In genomic region chr22:19875061-19875530, GRCh38 we compare ENCODE assay signal across 11 cellular contexts. TPM values are rescaled to one million over a fixed set of nuclear protein-coding genes. Genes with fewer than 3 reads are reported as not detected.
DNase-seq lines count a peak whose midpoint lies in the region; ATAC-seq lines count a peak whose summit lies in the region.
"Had no signal": no experiment of that assay in that cellular context is flagged by ENCODE, and none has a peak within 500 bp of the region (broad histone marks: within the 10 kb centered on the region; RNA-seq: fewer than 3 reads in every experiment).

No MANE protein-coding gene starts in this region.

- H3K9me3 ChIP-seq in SJCRH30 (replicated peaks) = no peaks in the 10 kb centered on the region
- H3K9me3 ChIP-seq: stomach had no signal

- DNase-seq in D341Med (ENCODE audit: low spot score) = peak; percentile 18
- no peak for DNase-seq in SJCRH30
- DNase-seq in left ventricle myocardium superior = peak; percentile 26
- peak; percentile 56 for DNase-seq in sciatic nerve (ENCODE audit: low spot score)
- no peak for DNase-seq in H7
- DNase-seq in hippocampal formation (lab: John Stamatoyannopoulos, UW) = no peak
- DNase-seq: activated T-cell treated with anti-CD3 and anti-CD28 coated beads, Interleukin-2, amount 50 U/mL, for 4 hours; NCI-H2029 treated with DMSO at 0.1 percent for 48 hours had no signal

- H3K4me3 ChIP-seq in SJCRH30 (no peak overlapping the region), H7 (ENCODE audit: insufficient read depth, low read depth, low read length) (no peak overlapping the region)
- H3K4me3 ChIP-seq: SK-N-MC, stomach had no signal

- intact Hi-C loops in left ventricle myocardium superior (cut with micrococcal nuclease) (no loop called here), sciatic nerve (cut with DNase I) (no loop called here)

- H3K27me3 ChIP-seq in SJCRH30 = no peaks in the 10 kb centered on the region
- H3K27me3 ChIP-seq in H7 (ENCODE audit: control insufficient read depth, insufficient read depth, low read length) = no peaks in the 10 kb centered on the region
- H3K27me3 ChIP-seq: stomach had no signal

- peaks cover 62% of the 10 kb centered on the region for H3K4me1 ChIP-seq in SJCRH30

- H3K36me3 ChIP-seq in SJCRH30 (no peaks in the 10 kb centered on the region), H7 (replicated peaks; ENCODE audit: control insufficient read depth, insufficient read depth, low read length) (no peaks in the 10 kb centered on the region)

- ATAC-seq in left ventricle myocardium superior = no peak
- ATAC-seq in sciatic nerve = no peak
- ATAC-seq in GM18511 (IDR thresholded peaks at IDR 0.05; ENCODE audit: unreplicated experiment) = no peak

- peak overlapping the region; percentile 31; the same call in 1 of the 2 replicates for H3K27ac ChIP-seq in SJCRH30
- H3K27ac ChIP-seq: SK-N-MC, stomach had no signal

RNA-seq across cellular contexts. Expression of gene GNB1L, which starts 20.4 kb away (rescaled TPM):
- total RNA-seq in SJCRH30 (2014; rRNA removed; shearing (Covaris generic)) = 12.3 and 12.6 TPM in 2 replicates
- total RNA-seq in left ventricle myocardium superior = 3.4 TPM
- 6.2 TPM for total RNA-seq in sciatic nerve
- total RNA-seq in H7 (2014; rRNA removed; shearing (Covaris generic)) = 31.4 and 38.2 TPM in 2 replicates

RNA-seq across cellular contexts. Expression of gene RTL10, which starts 20.4 kb away (rescaled TPM):
- 16.2 and 19.1 TPM in 2 replicates for total RNA-seq in SJCRH30 (2014; rRNA removed; shearing (Covaris generic))
- total RNA-seq in left ventricle myocardium superior (8.0 TPM), sciatic nerve (22.9 TPM)
- total RNA-seq in H7 (2014; rRNA removed; shearing (Covaris generic)) = 12.3 and 12.7 TPM in 2 replicates

Comparison
In these comparisons a context has a peak if more than half of its experiments do, and no peak if none do; other contexts are left out.
1. DNase-seq: peak in D341Med (single experiment), left ventricle myocardium superior (single experiment) and sciatic nerve (single experiment); none in SJCRH30 (0 of 2), H7 (single experiment) and hippocampal formation (0 of 2).